1 cellular context compared by ENCODE assay signal in the genomic region with DNA sequence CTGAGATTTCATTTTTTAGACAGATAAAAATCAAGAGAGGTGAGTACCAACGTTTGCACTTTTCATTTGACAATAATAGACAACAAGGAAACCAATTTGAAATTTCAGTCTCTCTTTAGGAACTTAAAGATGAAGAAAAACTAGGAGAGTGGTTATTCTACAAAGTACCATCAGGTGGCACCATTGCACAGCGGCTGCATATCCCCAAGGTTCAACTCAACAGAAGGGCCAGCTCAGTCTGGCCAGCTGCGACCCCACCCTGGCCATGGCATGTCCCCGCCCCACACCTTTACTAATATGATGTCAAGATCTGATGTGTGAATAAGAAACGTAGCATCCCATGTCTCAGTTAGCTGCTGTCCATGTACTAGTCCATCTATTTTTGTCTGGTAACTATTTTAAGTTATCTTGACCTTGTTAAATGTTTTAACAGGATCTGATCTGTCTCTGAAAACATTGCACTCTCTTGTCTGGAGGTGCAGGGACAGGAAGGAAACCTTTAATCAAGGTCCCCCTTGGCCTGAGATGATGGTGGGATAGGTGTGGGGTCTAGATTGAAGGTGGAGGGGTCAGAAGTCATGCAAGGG.
TF ChIP-seq lines count a peak whose summit lies in the region.

No MANE protein-coding gene starts in this region.

TF ChIP-seq in IMR-90, 13 proteins besides CTCF, POLR2A, EP300 and RAD21 (continued from another document):
- no peak for TF ChIP-seq MAFK (IDR thresholded peaks at IDR 0.05; ENCODE audit: low read depth, low read length)
- TF ChIP-seq MXI1 (IDR thresholded peaks at IDR 0.05; ENCODE audit: borderline replicate concordance, low read depth, low read length): no peak
- peak; percentile 93 for TF ChIP-seq SMC3 (IDR thresholded peaks at IDR 0.05; ENCODE audit: low read depth, low read length)
- TF ChIP-seq CEBPB (IDR thresholded peaks at IDR 0.05; ENCODE audit: low read depth, low read length): no peak
